10 cellular contexts compared by ENCODE assay signal in the genomic region with DNA sequence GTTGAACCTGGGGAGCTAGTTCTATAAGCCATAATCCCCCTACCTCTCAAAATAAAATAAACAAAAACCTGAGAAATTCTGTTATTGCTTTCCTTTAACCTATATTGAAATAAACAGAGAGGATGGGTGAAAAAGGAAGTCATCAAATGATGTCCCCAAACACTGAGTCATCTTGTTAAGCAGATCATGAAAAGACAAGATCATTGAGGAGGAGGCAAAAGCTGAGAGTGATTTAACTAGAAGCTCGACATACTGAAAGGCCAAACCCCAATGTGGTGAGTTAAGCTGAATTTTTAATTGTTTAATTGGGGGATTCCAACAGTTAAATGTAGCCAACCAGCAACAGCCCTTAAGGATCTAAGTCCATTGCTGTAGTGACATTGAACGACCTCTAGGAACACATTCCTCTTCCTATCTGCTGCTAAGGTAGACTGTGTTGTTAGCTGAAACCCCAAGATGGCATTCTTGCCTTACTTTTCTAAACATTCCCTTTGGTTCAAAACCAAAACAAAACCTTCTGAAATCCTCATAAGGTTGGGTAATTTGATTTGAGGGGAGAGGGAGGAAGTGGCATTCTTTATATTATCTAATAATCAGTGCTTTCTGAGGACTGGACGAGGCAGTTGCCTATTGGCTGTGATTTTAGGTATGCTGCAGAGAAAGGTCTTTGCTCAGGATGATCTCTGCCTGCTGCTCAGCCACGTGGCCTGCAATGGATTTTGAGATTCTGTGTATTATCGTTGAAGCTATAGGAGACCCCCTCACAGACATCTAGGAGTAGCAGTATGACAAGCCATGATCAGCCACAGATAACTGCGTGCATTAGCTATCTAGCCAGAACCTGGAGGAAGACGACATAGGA.
DNase-seq lines count a peak whose midpoint lies in the region; ATAC-seq and TF ChIP-seq lines count a peak whose summit lies in the region.
"Had no signal": no experiment of that assay in that cellular context is flagged by ENCODE, and none has a peak within 500 bp of the region (broad histone marks: within the 10 kb centered on the region; RNA-seq: fewer than 3 reads in every experiment).

No MANE protein-coding gene starts in this region.

- TF ChIP-seq POLR2A in heart left ventricle (IDR thresholded peaks at IDR 0.05) (no peak), esophagus muscularis mucosa (IDR thresholded peaks at IDR 0.05; ENCODE audit: low read depth) (no peak), vagina (IDR thresholded peaks at IDR 0.05) (no peak)

- no peak overlapping the region for H3K27ac ChIP-seq in heart left ventricle
- H3K27ac ChIP-seq in esophagus muscularis mucosa (replicated peaks in 1 of 4) = no peak overlapping the region
- no peak overlapping the region for H3K27ac ChIP-seq in vagina
- H3K27ac ChIP-seq in aorta (ENCODE audit: low read depth in 1 of 2, low read length in 2 of 2) = no peak overlapping the region

- H3K9me3 ChIP-seq in heart left ventricle (no peaks in the 10 kb centered on the region), esophagus muscularis mucosa (no peaks in the 10 kb centered on the region), vagina (no peaks in the 10 kb centered on the region), aorta (ENCODE audit: control insufficient read depth, low read length) (no peaks in the 10 kb centered on the region)

- TF ChIP-seq CTCF in heart left ventricle (IDR thresholded peaks at IDR 0.05) (peak in 7 of 12 donors; percentile 10 to 38 (median 23)), esophagus muscularis mucosa (IDR thresholded peaks at IDR 0.05) (no peak), vagina (IDR thresholded peaks at IDR 0.05) (peak in 2 of 3 experiments; percentile 21 to 24)

- ATAC-seq in heart left ventricle (no peak), Right ventricle myocardium inferior (no peak), aorta (ENCODE audit: low FRiP score) (no peak)

- DNase-seq in heart left ventricle = no peak
- DNase-seq in Right ventricle myocardium inferior (ENCODE audit: missing footprints) = no peak
- peak; percentile 30 for DNase-seq in OCI-M1 (lab: John Stamatoyannopoulos, UW)
- DNase-seq in esophagus muscularis mucosa (ENCODE audit: extremely low spot score) = peak; percentile 39
- DNase-seq in vagina (ENCODE audit: extremely low spot score in 2 of 2) = no peak
- no peak for DNase-seq in posterior vena cava (ENCODE audit: low spot score)
- no peak for DNase-seq in NCI-H1436 treated with DMSO at 0.1 percent for 48 hours (lab: John Stamatoyannopoulos, UW)
- DNase-seq in aorta = no peak
- DNase-seq: activated CD8-positive, alpha-beta memory T cell treated with anti-CD3 and anti-CD28 coated beads, Interleukin-2, amount 50 U/mL, for 48 hours; left cardiac atrium had no signal

- intact Hi-C loops in heart left ventricle (cut with DNase I) = no loop called here
- intact Hi-C loops in Right ventricle myocardium inferior (cut with DNase I) = no loop called here
- intact Hi-C loops in esophagus muscularis mucosa (cut with DNase I) = loop anchor here (10.0 kb wide), 1 partner anchor 63 kb away; no protein-coding TSS in a partner anchor
- intact Hi-C loops in vagina (cut with DNase I) = no loop called here
- intact Hi-C loops in posterior vena cava (cut with DNase I) = no loop called here
- intact Hi-C loops in aorta (cut with DNase I) = no loop called here

- WGBS in heart left ventricle, 4 donors = 36 to 45% (median 39%) methylated on average over 7 of the region's 7 CpGs
- 51% methylated on average over 7 of the region's 7 CpGs for WGBS in esophagus muscularis mucosa
- 47 to 48% methylated on average over 7 of the region's 7 CpGs for WGBS in aorta, 2 donors

- H3K27me3 ChIP-seq in heart left ventricle (peaks cover 0 to 31% (median 3%) of the 10 kb centered on the region in 9 donors), esophagus muscularis mucosa (peaks cover 0 to 26% (median 0%) of the 10 kb centered on the region in 4 donors), vagina (no peaks in the 10 kb centered on the region), aorta (ENCODE audit: control insufficient read depth in 1 of 2, insufficient read depth in 2 of 2, low read length in 1 of 2) (no peaks in the 10 kb centered on the region)

- H3K36me3 ChIP-seq in heart left ventricle = no peaks in the 10 kb centered on the region
- no peaks in the 10 kb centered on the region for H3K36me3 ChIP-seq in esophagus muscularis mucosa
- no peaks in the 10 kb centered on the region for H3K36me3 ChIP-seq in vagina
- no peaks in the 10 kb centered on the region for H3K36me3 ChIP-seq in aorta (ENCODE audit: control insufficient read depth in 1 of 2, insufficient read depth in 2 of 2, low read length in 1 of 2)

- H3K4me1 ChIP-seq in heart left ventricle = no peaks in the 10 kb centered on the region
- H3K4me1 ChIP-seq in esophagus muscularis mucosa = no peaks in the 10 kb centered on the region
- no peaks in the 10 kb centered on the region for H3K4me1 ChIP-seq in vagina
- H3K4me1 ChIP-seq in aorta (ENCODE audit: control insufficient read depth in 1 of 2, insufficient read depth in 2 of 2, low read length in 2 of 2) = no peaks in the 10 kb centered on the region

- no peak overlapping the region for H3K4me3 ChIP-seq in heart left ventricle
- H3K4me3 ChIP-seq in esophagus muscularis mucosa = no peak overlapping the region
- H3K4me3 ChIP-seq in vagina = no peak overlapping the region
- no peak overlapping the region for H3K4me3 ChIP-seq in aorta (ENCODE audit: low read length in 2 of 2)

- TF ChIP-seq EP300 in esophagus muscularis mucosa (IDR thresholded peaks at IDR 0.05) = no peak

Comparison
In these comparisons a context has a peak if more than half of its experiments do, and no peak if none do; other contexts are left out.
1. DNase-seq: peak in OCI-M1 (single experiment) and esophagus muscularis mucosa (single experiment); none in heart left ventricle (0 of 5), Right ventricle myocardium inferior (single experiment), vagina (0 of 2), posterior vena cava (single experiment), NCI-H1436 treated with DMSO at 0.1 percent for 48 hours (single experiment) and aorta (0 of 2).
2. CTCF ChIP-seq: peak in heart left ventricle (7 of 12) and vagina (2 of 3); none in esophagus muscularis mucosa (0 of 3).